Comparison of ENCODE assay signal across 9 cellular contexts in genomic region chr1:205746757-205747412, GRCh38. TPM values are rescaled to one million over a fixed set of nuclear protein-coding genes. Genes with fewer than 3 reads are reported as not detected.
DNase-seq lines count a peak whose midpoint lies in the region; ATAC-seq and TF ChIP-seq lines count a peak whose summit lies in the region.
"Had no signal": no experiment of that assay in that cellular context is flagged by ENCODE, and none has a peak within 500 bp of the region (broad histone marks: within the 10 kb centered on the region; RNA-seq: fewer than 3 reads in every experiment).

No MANE protein-coding gene starts in this region.

- BruUV-seq in PC-3 (replicated peaks; lab: Mats Ljungman, UMichigan), result no TSS peak

- H3K36me3 Mint-ChIP-seq in osteocyte (ENCODE audit: unreplicated experiment), result peaks cover 2% of the 10 kb centered on the region

- H3K4me1 ChIP-seq in PC-3 (ENCODE audit: insufficient read depth, low read length) (peaks cover 25% of the 10 kb centered on the region), Peyer's patch (peaks cover 0 to 25% (median 10%) of the 10 kb centered on the region in 4 donors)

- H3K4me2 ChIP-seq in PC-3 (ENCODE audit: low read length), result peak overlapping the region; percentile 91

- no peaks in the 10 kb centered on the region for H3K9me2 ChIP-seq in PC-3 (replicated peaks; ENCODE audit: low read length)

- POLR2A ChIA-PET in PC-3 (lab: Charles Lee; ENCODE audit: unreplicated experiment), result interaction anchor here (0.9 kb wide), 1 partner anchor 36 kb away, joined by 9 read pairs; no protein-coding TSS in a partner anchor

- no peak overlapping the region for H2AFZ ChIP-seq in PC-3 (ENCODE audit: low read length)

- H3K27ac ChIP-seq in PC-3 (ENCODE audit: low read length) (no peak overlapping the region), Peyer's patch (no peak overlapping the region)

- H3K27me3 Mint-ChIP-seq in osteocyte (ENCODE audit: unreplicated experiment), result no peaks in the 10 kb centered on the region

- intact Hi-C loops in PC-3 (cut with micrococcal nuclease), result loop anchor here (5.0 kb wide), 1 partner anchor 35 kb away; no protein-coding TSS in a partner anchor

- H3F3A ChIP-seq in PC-3 (ENCODE audit: low read length, unreplicated experiment), result no peaks in the 10 kb centered on the region

- peak overlapping the region; percentile 64 for H3K27ac Mint-ChIP-seq in osteocyte (ENCODE audit: unreplicated experiment)

- H3K4me1 Mint-ChIP-seq in osteocyte (ENCODE audit: unreplicated experiment), result peaks cover 42% of the 10 kb centered on the region

- ATAC-seq in PC-3, result no peak
- ATAC-seq in GM19397 (IDR thresholded peaks at IDR 0.05; ENCODE audit: unreplicated experiment), result no peak
- ATAC-seq in HG03432 (IDR thresholded peaks at IDR 0.05; ENCODE audit: unreplicated experiment), result no peak
- no peak for ATAC-seq in HG02970 (IDR thresholded peaks at IDR 0.05; ENCODE audit: low FRiP score, unreplicated experiment)

- TF ChIP-seq CTCF in GM12864 (IDR thresholded peaks at IDR 0.05; ENCODE audit: low read depth, low read length, missing control alignments) (no peak), PC-3 (conservative IDR thresholded peaks at IDR 0.05; ENCODE audit: low read depth, low read length) (no peak), epithelial cell of esophagus (IDR thresholded peaks at IDR 0.05; ENCODE audit: insufficient read depth, low read depth, low read length, missing control alignments) (no peak), osteocyte (IDR thresholded peaks at IDR 0.05) (no peak), Peyer's patch (IDR thresholded peaks at IDR 0.05) (no peak)

- no peaks in the 10 kb centered on the region for H3K9me3 Mint-ChIP-seq in osteocyte (ENCODE audit: unreplicated experiment)

- H3K9ac ChIP-seq in PC-3 (ENCODE audit: low read length), result no peak overlapping the region

- no peak for TF ChIP-seq POLR2A in Peyer's patch (IDR thresholded peaks at IDR 0.05)

- DNase-seq in GM12864 (ENCODE audit: low read depth) (no peak), PC-3 (no peak), epithelial cell of esophagus (ENCODE audit: low read depth) (peak; percentile 19), osteocyte (ENCODE audit: extremely low spot score, unreplicated experiment) (no peak), Peyer's patch (no peak)
- DNase-seq: amygdala had no signal

- peaks cover 79% of the 10 kb centered on the region for H3K79me2 ChIP-seq in PC-3 (ENCODE audit: low read length)

- peaks cover 20% of the 10 kb centered on the region; the same call in 1 of the 2 replicates for H3K36me3 ChIP-seq in PC-3 (ENCODE audit: low read depth, low read length)
- no peaks in the 10 kb centered on the region for H3K36me3 ChIP-seq in Peyer's patch

- peaks cover 65% of the 10 kb centered on the region for H4K20me1 ChIP-seq in PC-3 (ENCODE audit: low read length)

- H3K27me3 ChIP-seq in PC-3 (ENCODE audit: low read length), result no peaks in the 10 kb centered on the region
- H3K27me3 ChIP-seq in Peyer's patch, result no peaks in the 10 kb centered on the region

- CTCF ChIA-PET in PC-3 (lab: Charles Lee), result no interaction called here

- H3K9me3 ChIP-seq in PC-3 (ENCODE audit: low read length) (no peaks in the 10 kb centered on the region), Peyer's patch (no peaks in the 10 kb centered on the region)

- peak overlapping the region; percentile 88 for H3K4me3 Mint-ChIP-seq in osteocyte (ENCODE audit: unreplicated experiment)

- H3K4me3 ChIP-seq in GM12864 (ENCODE audit: low read depth, low read length), result peak overlapping the region; percentile 38
- H3K4me3 ChIP-seq in PC-3 (ENCODE audit: low read length), result peak overlapping the region; percentile 86
- peak overlapping the region; percentile 22 for H3K4me3 ChIP-seq in epithelial cell of esophagus (ENCODE audit: low read length)
- H3K4me3 ChIP-seq in Peyer's patch, result no peak overlapping the region

RNA-seq across cellular contexts. Expression of gene NUCKS1, which starts 3.1 kb away (rescaled TPM):
- total RNA-seq in PC-3 (2014; rRNA removed) (101 and 122 TPM in 2 replicates), osteocyte (189 and 215 TPM in 2 replicates), Peyer's patch (10 to 100 TPM; 21.1 to 64.5 (median 41.5) TPM)

RNA-seq across cellular contexts. Expression of gene RAB29, which starts 28.4 kb away (rescaled TPM):
- total RNA-seq in PC-3 (2014; rRNA removed) (7.4 and 7.9 TPM in 2 replicates), osteocyte (32.0 and 34.2 TPM in 2 replicates), Peyer's patch (10 to 100 TPM in 3 of 4 donors, 1 to 10 TPM in 1; 8.3 to 96.6 (median 22.0) TPM)

Comparison
In these comparisons a context has a peak if more than half of its experiments do, and no peak if none do; other contexts are left out.
1. H3K4me3 ChIP-seq: peak in GM12864 (single experiment), PC-3 (single experiment) and epithelial cell of esophagus (single experiment); none in Peyer's patch (0 of 4).